Comparison of ENCODE assay signal across 14 cellular contexts in the genomic region with DNA sequence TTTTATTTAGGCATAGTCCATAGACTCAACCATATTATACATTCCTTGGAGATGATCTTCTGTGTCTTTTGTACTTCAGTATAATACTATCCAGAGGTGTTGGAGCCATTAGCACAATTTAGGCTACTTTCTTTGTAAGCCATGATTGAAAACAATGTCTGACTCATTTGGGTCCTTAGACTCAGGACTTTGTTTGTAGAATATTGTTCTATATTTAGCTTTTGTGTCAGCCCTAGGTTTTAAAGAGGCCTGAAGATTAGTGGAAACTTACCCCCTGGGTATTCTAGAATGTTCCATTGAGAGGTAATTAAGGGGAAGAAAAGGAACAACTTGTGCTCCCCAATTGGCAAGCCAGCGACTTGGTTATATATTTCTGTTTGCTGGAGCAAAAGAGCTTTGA.
A peak's percentile ranks its signal among the peaks of the same experiment; 100 is the strongest.
DNase-seq lines count a peak whose midpoint lies in the region; ATAC-seq, FAIRE-seq and TF ChIP-seq lines count a peak whose summit lies in the region.
"Had no signal": no experiment of that assay in that cellular context is flagged by ENCODE, and none has a peak within 500 bp of the region (broad histone marks: within the 10 kb centered on the region; RNA-seq: fewer than 3 reads in every experiment).

No MANE protein-coding gene starts in this region.

- CTCF ChIA-PET in activated CD4-positive, alpha-beta memory T cell treated with anti-CD3 and anti-CD28 coated beads, Interleukin-2, amount 10 ng/mL, durations not matched to agents 7 days and 5 days (lab: Charles Lee) = no interaction called here

- H3K4me1 Mint-ChIP-seq in activated CD4-positive, alpha-beta memory T cell treated with anti-CD3 and anti-CD28 coated beads, Interleukin-2, amount 10 ng/mL, durations not matched to agents 7 days and 5 days = peaks cover 19% of the 10 kb centered on the region

- TF ChIP-seq CTCF in AG10803 (conservative IDR thresholded peaks at IDR 0.05; ENCODE audit: low read length) (no peak), pancreas (IDR thresholded peaks at IDR 0.05) (no peak)

- no peaks in the 10 kb centered on the region for H3K36me3 Mint-ChIP-seq in activated CD4-positive, alpha-beta memory T cell treated with anti-CD3 and anti-CD28 coated beads, Interleukin-2, amount 10 ng/mL, durations not matched to agents 7 days and 5 days (ENCODE audit: low read depth)
- H3K36me3 Mint-ChIP-seq: activated naive CD4-positive, alpha-beta T cell treated with anti-CD3 and anti-CD28 coated beads, Interleukin-2, amount 10 ng/mL, durations not matched to agents 7 days and 5 days had no signal

- ATAC-seq in pancreas (peak in 3 of 4 donors; percentile 9 to 37 (median 37)), GM21381 (IDR thresholded peaks at IDR 0.05; ENCODE audit: unreplicated experiment) (no peak), GM18502 (IDR thresholded peaks at IDR 0.05; ENCODE audit: poor library complexity, unreplicated experiment) (no peak)
- ATAC-seq: activated CD4-positive, CD25-positive, alpha-beta regulatory T cell treated with anti-CD3 and anti-CD28 coated beads, Interleukin-2, amount 50 U/mL, for 24 hours; effector memory CD8-positive, alpha-beta T cell had no signal

- H3K36me3 ChIP-seq in pancreas = no peaks in the 10 kb centered on the region
- H3K36me3 ChIP-seq: SJCRH30 had no signal

- peak overlapping the region; percentile 48 for H3K4me3 ChIP-seq in AG10803 (ENCODE audit: low read length)
- H3K4me3 ChIP-seq in pancreas = no peak overlapping the region

- DNase-seq in AG10803 (ENCODE audit: low read depth) (peak; percentile 20), HT1080 (ENCODE audit: low read depth) (peak; percentile 23), epithelial cell of prostate (ENCODE audit: low read depth, low spot score) (no peak), pancreas (no peak), LoVo (ENCODE audit: low spot score) (no peak)
- DNase-seq in activated CD4-positive, alpha-beta memory T cell treated with anti-CD3 and anti-CD28 coated beads, Interleukin-2, amount 10 ng/mL, durations not matched to agents 7 days and 5 days = no peak
- DNase-seq: activated naive CD4-positive, alpha-beta T cell treated with anti-CD3 and anti-CD28 coated beads, Interleukin-2, amount 10 ng/mL, durations not matched to agents 7 days and 5 days; effector memory CD8-positive, alpha-beta T cell; NCI-H446; nephron progenitor cell had no signal

- intact Hi-C loops in pancreas (cut with DNase I) = no loop called here

- peak overlapping the region; percentile 56 for H3K27ac ChIP-seq in epithelial cell of prostate
- H3K27ac ChIP-seq in pancreas = no peak overlapping the region
- H3K27ac ChIP-seq: SJCRH30 had no signal

- H3K27ac Mint-ChIP-seq in activated CD4-positive, alpha-beta memory T cell treated with anti-CD3 and anti-CD28 coated beads, Interleukin-2, amount 10 ng/mL, durations not matched to agents 7 days and 5 days = no peak overlapping the region
- H3K27ac Mint-ChIP-seq: activated naive CD4-positive, alpha-beta T cell treated with anti-CD3 and anti-CD28 coated beads, Interleukin-2, amount 10 ng/mL, durations not matched to agents 7 days and 5 days; effector memory CD8-positive, alpha-beta T cell; nephron progenitor cell had no signal

- H3K27me3 ChIP-seq in pancreas = no peaks in the 10 kb centered on the region
- H3K27me3 ChIP-seq: SJCRH30 had no signal

- no peaks in the 10 kb centered on the region for H3K9me3 Mint-ChIP-seq in activated CD4-positive, alpha-beta memory T cell treated with anti-CD3 and anti-CD28 coated beads, Interleukin-2, amount 10 ng/mL, durations not matched to agents 7 days and 5 days
- H3K9me3 Mint-ChIP-seq: activated naive CD4-positive, alpha-beta T cell treated with anti-CD3 and anti-CD28 coated beads, Interleukin-2, amount 10 ng/mL, durations not matched to agents 7 days and 5 days; effector memory CD8-positive, alpha-beta T cell; nephron progenitor cell had no signal

- no peaks in the 10 kb centered on the region for H3K9me3 ChIP-seq in pancreas
- H3K9me3 ChIP-seq: SJCRH30 had no signal

- no peak overlapping the region for H3K4me3 Mint-ChIP-seq in activated CD4-positive, alpha-beta memory T cell treated with anti-CD3 and anti-CD28 coated beads, Interleukin-2, amount 10 ng/mL, durations not matched to agents 7 days and 5 days
- H3K4me3 Mint-ChIP-seq: activated naive CD4-positive, alpha-beta T cell treated with anti-CD3 and anti-CD28 coated beads, Interleukin-2, amount 10 ng/mL, durations not matched to agents 7 days and 5 days; effector memory CD8-positive, alpha-beta T cell; nephron progenitor cell had no signal

- H3K27me3 Mint-ChIP-seq in activated CD4-positive, alpha-beta memory T cell treated with anti-CD3 and anti-CD28 coated beads, Interleukin-2, amount 10 ng/mL, durations not matched to agents 7 days and 5 days = no peaks in the 10 kb centered on the region
- H3K27me3 Mint-ChIP-seq: activated naive CD4-positive, alpha-beta T cell treated with anti-CD3 and anti-CD28 coated beads, Interleukin-2, amount 10 ng/mL, durations not matched to agents 7 days and 5 days; effector memory CD8-positive, alpha-beta T cell had no signal

- 53 to 71% methylated on average over 1 of the region's 1 CpG for WGBS in pancreas, 2 donors

- no peak for FAIRE-seq in pancreas (lab: Jason Lieb, UNC)

- H3K4me1 ChIP-seq in pancreas = peaks cover 0 to 10% (median 6%) of the 10 kb centered on the region in 3 donors

- POLR2A ChIA-PET in activated CD4-positive, alpha-beta memory T cell treated with anti-CD3 and anti-CD28 coated beads, Interleukin-2, amount 10 ng/mL, durations not matched to agents 7 days and 5 days (lab: Charles Lee) = no interaction called here

Comparison
In these comparisons a context has a peak if more than half of its experiments do, and no peak if none do; other contexts are left out.
1. DNase-seq: peak in AG10803 (single experiment) and HT1080 (single experiment); none in epithelial cell of prostate (single experiment), pancreas (0 of 6), LoVo (single experiment) and activated CD4-positive, alpha-beta memory T cell treated with anti-CD3 and anti-CD28 coated beads, Interleukin-2, amount 10 ng/mL, durations not matched to agents 7 days and 5 days (single experiment).
2. ATAC-seq: peak in pancreas (3 of 4); none in GM21381 (single experiment) and GM18502 (single experiment).